Comparison of ENCODE assay signal across 1 cellular context in the genomic region with DNA sequence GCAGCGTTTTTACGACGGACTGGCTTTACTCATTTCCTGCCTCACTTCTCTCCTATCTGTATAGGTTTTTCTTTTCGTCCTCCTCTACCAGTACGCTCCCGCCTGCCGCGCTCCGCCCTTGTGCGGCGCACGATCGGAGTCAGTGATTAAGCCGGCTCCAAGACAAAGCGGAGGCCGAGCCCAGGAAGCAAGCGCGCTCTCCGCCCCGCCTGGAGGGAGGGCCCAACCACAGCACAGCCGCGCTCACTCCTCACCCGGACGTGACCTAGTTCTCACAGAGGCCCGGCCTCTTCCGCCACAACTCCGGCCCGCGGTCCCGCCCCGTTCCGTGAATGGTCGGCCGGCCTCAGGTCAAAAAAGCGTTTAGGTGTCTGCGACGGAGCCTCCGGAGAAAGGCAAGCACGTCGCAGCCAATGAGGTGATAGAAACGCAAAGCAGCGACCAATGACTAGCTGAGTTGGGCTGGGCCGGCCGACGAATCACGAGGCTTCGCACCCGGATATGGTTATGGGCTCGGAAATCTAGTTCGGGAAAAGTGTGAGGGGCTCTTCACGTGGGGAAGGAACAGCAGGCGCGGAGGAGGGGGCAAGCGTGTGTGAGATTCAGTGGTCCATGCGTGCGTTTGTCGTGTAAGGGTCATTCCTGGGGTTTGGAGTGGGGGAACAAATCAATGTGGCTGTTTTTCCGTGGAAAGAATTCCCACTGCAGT.
A peak's percentile ranks its signal among the peaks of the same experiment; 100 is the strongest.
TF ChIP-seq lines count a peak whose summit lies in the region.

A gene with protein sequence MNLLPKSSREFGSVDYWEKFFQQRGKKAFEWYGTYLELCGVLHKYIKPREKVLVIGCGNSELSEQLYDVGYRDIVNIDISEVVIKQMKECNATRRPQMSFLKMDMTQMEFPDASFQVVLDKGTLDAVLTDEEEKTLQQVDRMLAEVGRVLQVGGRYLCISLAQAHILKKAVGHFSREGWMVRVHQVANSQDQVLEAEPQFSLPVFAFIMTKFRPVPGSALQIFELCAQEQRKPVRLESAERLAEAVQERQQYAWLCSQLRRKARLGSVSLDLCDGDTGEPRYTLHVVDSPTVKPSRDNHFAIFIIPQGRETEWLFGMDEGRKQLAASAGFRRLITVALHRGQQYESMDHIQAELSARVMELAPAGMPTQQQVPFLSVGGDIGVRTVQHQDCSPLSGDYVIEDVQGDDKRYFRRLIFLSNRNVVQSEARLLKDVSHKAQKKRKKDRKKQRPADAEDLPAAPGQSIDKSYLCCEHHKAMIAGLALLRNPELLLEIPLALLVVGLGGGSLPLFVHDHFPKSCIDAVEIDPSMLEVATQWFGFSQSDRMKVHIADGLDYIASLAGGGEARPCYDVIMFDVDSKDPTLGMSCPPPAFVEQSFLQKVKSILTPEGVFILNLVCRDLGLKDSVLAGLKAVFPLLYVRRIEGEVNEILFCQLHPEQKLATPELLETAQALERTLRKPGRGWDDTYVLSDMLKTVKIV (plus strand): TSS at position 494 of the 709 bp plus-strand sequence. CDS start 308 bp downstream, outside the sequence.

TF ChIP-seq in A549, 52 proteins besides CTCF, POLR2A, EP300 and RAD21 (continued from another document):
- no peak for TF ChIP-seq CBX2 (IDR thresholded peaks at IDR 0.05; ENCODE audit: borderline replicate concordance, low read depth)
- TF ChIP-seq, protein P1, sequence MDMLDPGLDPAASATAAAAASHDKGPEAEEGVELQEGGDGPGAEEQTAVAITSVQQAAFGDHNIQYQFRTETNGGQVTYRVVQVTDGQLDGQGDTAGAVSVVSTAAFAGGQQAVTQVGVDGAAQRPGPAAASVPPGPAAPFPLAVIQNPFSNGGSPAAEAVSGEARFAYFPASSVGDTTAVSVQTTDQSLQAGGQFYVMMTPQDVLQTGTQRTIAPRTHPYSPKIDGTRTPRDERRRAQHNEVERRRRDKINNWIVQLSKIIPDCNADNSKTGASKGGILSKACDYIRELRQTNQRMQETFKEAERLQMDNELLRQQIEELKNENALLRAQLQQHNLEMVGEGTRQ (IDR thresholded peaks at IDR 0.05), result no peak
- TF ChIP-seq HOXB5 (CRISPR knock-in tag; IDR thresholded peaks at IDR 0.05), result no peak
- TF ChIP-seq SMC3 (IDR thresholded peaks at IDR 0.05), result no peak
- TF ChIP-seq, protein P2, sequence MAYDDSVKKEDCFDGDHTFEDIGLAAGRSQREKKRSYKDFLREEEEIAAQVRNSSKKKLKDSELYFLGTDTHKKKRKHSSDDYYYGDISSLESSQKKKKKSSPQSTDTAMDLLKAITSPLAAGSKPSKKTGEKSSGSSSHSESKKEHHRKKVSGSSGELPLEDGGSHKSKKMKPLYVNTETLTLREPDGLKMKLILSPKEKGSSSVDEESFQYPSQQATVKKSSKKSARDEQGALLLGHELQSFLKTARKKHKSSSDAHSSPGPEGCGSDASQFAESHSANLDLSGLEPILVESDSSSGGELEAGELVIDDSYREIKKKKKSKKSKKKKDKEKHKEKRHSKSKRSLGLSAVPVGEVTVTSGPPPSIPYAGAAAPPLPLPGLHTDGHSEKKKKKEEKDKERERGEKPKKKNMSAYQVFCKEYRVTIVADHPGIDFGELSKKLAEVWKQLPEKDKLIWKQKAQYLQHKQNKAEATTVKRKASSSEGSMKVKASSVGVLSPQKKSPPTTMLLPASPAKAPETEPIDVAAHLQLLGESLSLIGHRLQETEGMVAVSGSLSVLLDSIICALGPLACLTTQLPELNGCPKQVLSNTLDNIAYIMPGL (CRISPR knock-in tag; IDR thresholded peaks at IDR 0.05; ENCODE audit: borderline replicate concordance), result no peak
- TF ChIP-seq ESRRA (IDR thresholded peaks at IDR 0.05; ENCODE audit: borderline replicate concordance, low read length), result no peak
- TF ChIP-seq ELK1 (IDR thresholded peaks at IDR 0.05; ENCODE audit: low read depth, low read length), result no peak
- TF ChIP-seq JUNB (IDR thresholded peaks at IDR 0.05), result no peak
- TF ChIP-seq RCOR1 (IDR thresholded peaks at IDR 0.05; ENCODE audit: low read depth, low read length), result no peak
- no peak for TF ChIP-seq TFCP2L1 (CRISPR knock-in tag; IDR thresholded peaks at IDR 0.05)
- no peak for TF ChIP-seq NFE2L2 (conservative IDR thresholded peaks at IDR 0.05; ENCODE audit: low read length)
- TF ChIP-seq TP53 (CRISPR knock-in tag; IDR thresholded peaks at IDR 0.05), result no peak
- TF ChIP-seq KDM5A (IDR thresholded peaks at IDR 0.05), result peak; percentile 76; the same call in 1 of the 2 replicates
- TF ChIP-seq, protein P3, sequence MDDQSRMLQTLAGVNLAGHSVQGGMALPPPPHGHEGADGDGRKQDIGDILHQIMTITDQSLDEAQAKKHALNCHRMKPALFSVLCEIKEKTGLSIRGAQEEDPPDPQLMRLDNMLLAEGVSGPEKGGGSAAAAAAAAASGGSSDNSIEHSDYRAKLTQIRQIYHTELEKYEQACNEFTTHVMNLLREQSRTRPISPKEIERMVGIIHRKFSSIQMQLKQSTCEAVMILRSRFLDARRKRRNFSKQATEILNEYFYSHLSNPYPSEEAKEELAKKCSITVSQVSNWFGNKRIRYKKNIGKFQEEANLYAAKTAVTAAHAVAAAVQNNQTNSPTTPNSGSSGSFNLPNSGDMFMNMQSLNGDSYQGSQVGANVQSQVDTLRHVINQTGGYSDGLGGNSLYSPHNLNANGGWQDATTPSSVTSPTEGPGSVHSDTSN (IDR thresholded peaks at IDR 0.05), result no peak; the same call in 1 of the 2 replicates
- no peak for TF ChIP-seq FOSL2 (IDR thresholded peaks at IDR 0.05)
- TF ChIP-seq FOSL2 (CRISPR knock-in tag; IDR thresholded peaks at IDR 0.05), result no peak
- TF ChIP-seq BCL3 (IDR thresholded peaks at IDR 0.05), result peak; percentile 93; the same call in 2 of the 3 replicates
- no peak for TF ChIP-seq HOXB13 (CRISPR knock-in tag; IDR thresholded peaks at IDR 0.05; ENCODE audit: low read depth)
- TF ChIP-seq BHLHE40 (IDR thresholded peaks at IDR 0.05; ENCODE audit: low read depth, low read length), result no peak
- TF ChIP-seq PHF8 (IDR thresholded peaks at IDR 0.05; ENCODE audit: borderline replicate concordance, low read depth), result peak; percentile 86
